ENCODE assay signal across 1 cellular context in the genomic region with DNA sequence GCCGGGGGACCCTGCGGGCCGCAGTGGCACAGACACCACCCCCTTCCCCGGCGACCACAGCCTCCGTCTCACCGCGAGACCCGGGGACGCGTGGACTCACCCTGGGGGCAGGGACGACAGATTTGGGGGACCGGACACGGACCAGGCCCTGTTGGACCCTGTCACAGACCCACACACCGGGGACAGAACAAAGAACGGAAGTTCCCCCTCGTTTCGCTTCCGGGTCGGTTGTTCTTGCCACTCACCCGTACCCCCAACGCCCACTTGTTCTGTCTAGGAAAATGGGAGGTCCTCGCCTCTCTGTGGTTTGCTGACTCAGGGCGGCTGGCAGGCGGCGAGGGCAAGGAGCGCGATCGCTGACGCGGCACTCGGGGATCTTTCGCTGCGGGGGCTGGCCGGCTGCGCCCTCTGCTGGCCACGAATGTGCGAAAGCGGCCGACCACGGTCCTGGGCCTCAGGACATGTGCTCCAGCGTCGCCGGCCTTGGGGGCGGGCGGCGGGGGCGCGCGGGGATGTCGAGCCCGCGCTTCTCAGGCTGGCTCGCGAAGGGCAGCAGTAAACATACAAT.
TF ChIP-seq lines count a peak whose summit lies in the region.

A gene (minus strand): TSS at position 189 of the 568 bp plus-strand sequence. CDS start 4,366 bp downstream, outside the sequence.

TF ChIP-seq in A549, 52 proteins besides CTCF, POLR2A, EP300 and RAD21 (continued from another document):
- TF ChIP-seq, protein P1, sequence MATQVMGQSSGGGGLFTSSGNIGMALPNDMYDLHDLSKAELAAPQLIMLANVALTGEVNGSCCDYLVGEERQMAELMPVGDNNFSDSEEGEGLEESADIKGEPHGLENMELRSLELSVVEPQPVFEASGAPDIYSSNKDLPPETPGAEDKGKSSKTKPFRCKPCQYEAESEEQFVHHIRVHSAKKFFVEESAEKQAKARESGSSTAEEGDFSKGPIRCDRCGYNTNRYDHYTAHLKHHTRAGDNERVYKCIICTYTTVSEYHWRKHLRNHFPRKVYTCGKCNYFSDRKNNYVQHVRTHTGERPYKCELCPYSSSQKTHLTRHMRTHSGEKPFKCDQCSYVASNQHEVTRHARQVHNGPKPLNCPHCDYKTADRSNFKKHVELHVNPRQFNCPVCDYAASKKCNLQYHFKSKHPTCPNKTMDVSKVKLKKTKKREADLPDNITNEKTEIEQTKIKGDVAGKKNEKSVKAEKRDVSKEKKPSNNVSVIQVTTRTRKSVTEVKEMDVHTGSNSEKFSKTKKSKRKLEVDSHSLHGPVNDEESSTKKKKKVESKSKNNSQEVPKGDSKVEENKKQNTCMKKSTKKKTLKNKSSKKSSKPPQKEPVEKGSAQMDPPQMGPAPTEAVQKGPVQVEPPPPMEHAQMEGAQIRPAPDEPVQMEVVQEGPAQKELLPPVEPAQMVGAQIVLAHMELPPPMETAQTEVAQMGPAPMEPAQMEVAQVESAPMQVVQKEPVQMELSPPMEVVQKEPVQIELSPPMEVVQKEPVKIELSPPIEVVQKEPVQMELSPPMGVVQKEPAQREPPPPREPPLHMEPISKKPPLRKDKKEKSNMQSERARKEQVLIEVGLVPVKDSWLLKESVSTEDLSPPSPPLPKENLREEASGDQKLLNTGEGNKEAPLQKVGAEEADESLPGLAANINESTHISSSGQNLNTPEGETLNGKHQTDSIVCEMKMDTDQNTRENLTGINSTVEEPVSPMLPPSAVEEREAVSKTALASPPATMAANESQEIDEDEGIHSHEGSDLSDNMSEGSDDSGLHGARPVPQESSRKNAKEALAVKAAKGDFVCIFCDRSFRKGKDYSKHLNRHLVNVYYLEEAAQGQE (IDR thresholded peaks at IDR 0.05) = no peak
- TF ChIP-seq MAZ (IDR thresholded peaks at IDR 0.05; ENCODE audit: borderline replicate concordance, low read depth, low read length) (peak; percentile 69), CBX8 (IDR thresholded peaks at IDR 0.05) (no peak), ZNF302 (CRISPR knock-in tag; IDR thresholded peaks at IDR 0.05) (no peak), TFCP2L1 (CRISPR knock-in tag; IDR thresholded peaks at IDR 0.05) (0 out of 2 replicates have a peak, but pooled peaks have one; percentile 73), NPAS2 (CRISPR knock-in tag; IDR thresholded peaks at IDR 0.05; ENCODE audit: borderline replicate concordance) (no peak), RFX5 (IDR thresholded peaks at IDR 0.05) (no peak), EHMT2 (IDR thresholded peaks at IDR 0.05; ENCODE audit: low read depth) (no peak), CBX2 (IDR thresholded peaks at IDR 0.05; ENCODE audit: borderline replicate concordance, low read depth) (no peak), ZSCAN20 (CRISPR knock-in tag; IDR thresholded peaks at IDR 0.05) (no peak), FOSB (CRISPR knock-in tag; IDR thresholded peaks at IDR 0.05) (no peak), KDM1A (IDR thresholded peaks at IDR 0.05; ENCODE audit: low read depth) (no peak), FOSL2 (IDR thresholded peaks at IDR 0.05) (no peak), FOSL2 (CRISPR knock-in tag; IDR thresholded peaks at IDR 0.05) (peak; percentile 89), SREBF2 (IDR thresholded peaks at IDR 0.05) (no peak), JUN (IDR thresholded peaks at IDR 0.05) (peak; percentile 63 to 93; a peak in 3 of 5 replicates), BHLHE40 (IDR thresholded peaks at IDR 0.05; ENCODE audit: low read depth, low read length) (no peak), JUNB (IDR thresholded peaks at IDR 0.05) (no peak)
- TF ChIP-seq, protein P2, sequence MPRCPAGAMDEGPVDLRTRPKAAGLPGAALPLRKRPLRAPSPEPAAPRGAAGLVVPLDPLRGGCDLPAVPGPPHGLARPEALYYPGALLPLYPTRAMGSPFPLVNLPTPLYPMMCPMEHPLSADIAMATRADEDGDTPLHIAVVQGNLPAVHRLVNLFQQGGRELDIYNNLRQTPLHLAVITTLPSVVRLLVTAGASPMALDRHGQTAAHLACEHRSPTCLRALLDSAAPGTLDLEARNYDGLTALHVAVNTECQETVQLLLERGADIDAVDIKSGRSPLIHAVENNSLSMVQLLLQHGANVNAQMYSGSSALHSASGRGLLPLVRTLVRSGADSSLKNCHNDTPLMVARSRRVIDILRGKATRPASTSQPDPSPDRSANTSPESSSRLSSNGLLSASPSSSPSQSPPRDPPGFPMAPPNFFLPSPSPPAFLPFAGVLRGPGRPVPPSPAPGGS (IDR thresholded peaks at IDR 0.05) = peak; percentile 83
- TF ChIP-seq, protein P3, sequence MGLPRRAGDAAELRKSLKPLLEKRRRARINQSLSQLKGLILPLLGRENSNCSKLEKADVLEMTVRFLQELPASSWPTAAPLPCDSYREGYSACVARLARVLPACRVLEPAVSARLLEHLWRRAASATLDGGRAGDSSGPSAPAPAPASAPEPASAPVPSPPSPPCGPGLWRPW (IDR thresholded peaks at IDR 0.05) = no peak
- TF ChIP-seq, protein P4, sequence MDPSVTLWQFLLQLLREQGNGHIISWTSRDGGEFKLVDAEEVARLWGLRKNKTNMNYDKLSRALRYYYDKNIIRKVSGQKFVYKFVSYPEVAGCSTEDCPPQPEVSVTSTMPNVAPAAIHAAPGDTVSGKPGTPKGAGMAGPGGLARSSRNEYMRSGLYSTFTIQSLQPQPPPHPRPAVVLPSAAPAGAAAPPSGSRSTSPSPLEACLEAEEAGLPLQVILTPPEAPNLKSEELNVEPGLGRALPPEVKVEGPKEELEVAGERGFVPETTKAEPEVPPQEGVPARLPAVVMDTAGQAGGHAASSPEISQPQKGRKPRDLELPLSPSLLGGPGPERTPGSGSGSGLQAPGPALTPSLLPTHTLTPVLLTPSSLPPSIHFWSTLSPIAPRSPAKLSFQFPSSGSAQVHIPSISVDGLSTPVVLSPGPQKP (IDR thresholded peaks at IDR 0.05; ENCODE audit: low read depth, low read length) = no peak
- TF ChIP-seq, protein P5, sequence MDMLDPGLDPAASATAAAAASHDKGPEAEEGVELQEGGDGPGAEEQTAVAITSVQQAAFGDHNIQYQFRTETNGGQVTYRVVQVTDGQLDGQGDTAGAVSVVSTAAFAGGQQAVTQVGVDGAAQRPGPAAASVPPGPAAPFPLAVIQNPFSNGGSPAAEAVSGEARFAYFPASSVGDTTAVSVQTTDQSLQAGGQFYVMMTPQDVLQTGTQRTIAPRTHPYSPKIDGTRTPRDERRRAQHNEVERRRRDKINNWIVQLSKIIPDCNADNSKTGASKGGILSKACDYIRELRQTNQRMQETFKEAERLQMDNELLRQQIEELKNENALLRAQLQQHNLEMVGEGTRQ (IDR thresholded peaks at IDR 0.05) = peak; percentile 23; the same call in 1 of the 2 replicates
